Comparison of ENCODE assay signal across 12 cellular contexts in the genomic region with DNA sequence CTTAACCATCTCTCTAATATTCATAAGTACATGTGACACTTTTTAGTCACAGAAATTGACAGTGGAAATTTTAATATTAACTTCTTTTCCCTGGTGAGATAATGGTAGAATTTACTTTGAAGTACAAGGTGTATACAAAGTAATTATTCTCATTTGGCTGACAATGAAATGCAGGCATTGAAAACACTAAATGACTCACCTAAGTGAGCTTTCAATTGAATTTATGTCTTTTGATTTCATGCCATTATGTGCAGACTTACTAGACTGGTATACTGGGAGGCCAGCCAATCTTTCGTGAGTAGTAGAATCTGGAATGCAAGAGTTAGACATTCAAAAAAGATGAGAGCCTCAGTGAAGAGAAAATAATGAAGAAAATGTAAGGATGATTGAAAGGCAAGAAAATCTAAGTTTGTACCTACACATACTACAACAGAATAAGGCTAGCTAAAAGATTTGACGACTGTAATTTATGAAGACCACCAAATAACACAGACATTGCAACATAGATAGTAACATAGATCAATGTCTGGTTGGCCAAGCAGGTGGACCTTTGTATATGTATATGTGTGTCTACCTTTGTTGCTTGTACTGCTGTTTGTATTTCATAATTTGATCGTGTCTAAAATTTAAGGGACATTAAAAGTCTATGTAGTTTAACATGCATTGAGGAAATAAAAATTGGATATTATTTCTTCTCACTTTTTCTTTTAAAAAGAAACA.
DNase-seq lines count a peak whose midpoint lies in the region; ATAC-seq, FAIRE-seq and TF ChIP-seq lines count a peak whose summit lies in the region.
"Had no signal": no experiment of that assay in that cellular context is flagged by ENCODE, and none has a peak within 500 bp of the region (broad histone marks: within the 10 kb centered on the region; RNA-seq: fewer than 3 reads in every experiment).

No MANE protein-coding gene starts in this region.

- H3K4me3 Mint-ChIP-seq in naive thymus-derived CD4-positive, alpha-beta T cell = no peak overlapping the region
- H3K4me3 Mint-ChIP-seq: activated CD4-positive, alpha-beta T cell treated with anti-CD3 and anti-CD28 coated beads, Interleukin-2, amount 10 ng/mL, durations not matched to agents 7 days and 5 days had no signal

- TF ChIP-seq CTCF in foreskin fibroblast (IDR thresholded peaks at IDR 0.05; ENCODE audit: low read depth, low read length) = no peak

- no peak overlapping the region for H3K27ac ChIP-seq in naive thymus-derived CD4-positive, alpha-beta T cell (ENCODE audit: low read depth, low read length)
- H3K27ac ChIP-seq: BLaER1 treated with 17β-estradiol and CSF1 and Interleukin-3, amounts not matched to agents 10 nM and 100 nM had no signal

- H3K4me1 Mint-ChIP-seq in naive thymus-derived CD4-positive, alpha-beta T cell = peaks cover 0 to 28% (median 7%) of the 10 kb centered on the region in 7 donors

- H3K9me3 ChIP-seq in naive thymus-derived CD4-positive, alpha-beta T cell (ENCODE audit: control insufficient read depth in 2 of 3, low read length in 3 of 3) = no peaks in the 10 kb centered on the region
- H3K9me3 ChIP-seq: BLaER1 treated with 17β-estradiol and CSF1 and Interleukin-3, amounts not matched to agents 10 nM and 100 nM had no signal

- intact Hi-C loops in naive thymus-derived CD4-positive, alpha-beta T cell (cut with micrococcal nuclease) = no loop called here

- H3K4me3 ChIP-seq in foreskin fibroblast (ENCODE audit: low read depth in 1 of 2, low read length in 2 of 2) = no peak overlapping the region
- no peak overlapping the region for H3K4me3 ChIP-seq in naive thymus-derived CD4-positive, alpha-beta T cell (ENCODE audit: low read length)
- H3K4me3 ChIP-seq: BLaER1 treated with 17β-estradiol and CSF1 and Interleukin-3, amounts not matched to agents 10 nM and 100 nM; lung had no signal

- H3K27me3 ChIP-seq in naive thymus-derived CD4-positive, alpha-beta T cell (ENCODE audit: control insufficient read depth in 2 of 2, insufficient read depth in 2 of 2, low read length in 2 of 2) = no peaks in the 10 kb centered on the region
- H3K27me3 ChIP-seq: BLaER1 treated with 17β-estradiol and CSF1 and Interleukin-3, amounts not matched to agents 10 nM and 100 nM had no signal

- no peak for FAIRE-seq in urothelium cell line (lab: Jason Lieb, UNC)

- CTCF ChIA-PET in naive thymus-derived CD4-positive, alpha-beta T cell (lab: Charles Lee) = no interaction called here

- POLR2A ChIA-PET in naive thymus-derived CD4-positive, alpha-beta T cell (lab: Charles Lee) = no interaction called here

- H3K27me3 Mint-ChIP-seq in naive thymus-derived CD4-positive, alpha-beta T cell = no peaks in the 10 kb centered on the region
- H3K27me3 Mint-ChIP-seq: activated CD4-positive, alpha-beta T cell treated with anti-CD3 and anti-CD28 coated beads, Interleukin-2, amount 10 ng/mL, durations not matched to agents 7 days and 5 days had no signal

- H3K27ac Mint-ChIP-seq in naive thymus-derived CD4-positive, alpha-beta T cell = peak overlapping the region in 4 of 9 donors; percentile 5 to 44 (median 25)
- H3K27ac Mint-ChIP-seq: activated CD4-positive, alpha-beta T cell treated with anti-CD3 and anti-CD28 coated beads, Interleukin-2, amount 10 ng/mL, durations not matched to agents 7 days and 5 days had no signal

- DNase-seq in NCI-H748 (lab: John Stamatoyannopoulos, UW; ENCODE audit: unreplicated experiment) (peak; percentile 52), NCI-H748 treated with DMSO at 0.1 percent for 48 hours (lab: John Stamatoyannopoulos, UW) (no peak), foreskin fibroblast (peak; percentile 90 to 95), urothelium cell line (ENCODE audit: low spot score) (peak; percentile 51), NCI-H1694 treated with DMSO at 0.1 percent for 48 hours (lab: John Stamatoyannopoulos, UW) (no peak)
- DNase-seq in naive thymus-derived CD4-positive, alpha-beta T cell = no peak
- DNase-seq: activated CD4-positive, alpha-beta T cell treated with anti-CD3 and anti-CD28 coated beads, Interleukin-2, amount 10 ng/mL, durations not matched to agents 7 days and 5 days; NCI-H82 had no signal

- H3K9me3 Mint-ChIP-seq in naive thymus-derived CD4-positive, alpha-beta T cell = peaks cover 0 to 3% (median 0%) of the 10 kb centered on the region in 11 donors
- H3K9me3 Mint-ChIP-seq: activated CD4-positive, alpha-beta T cell treated with anti-CD3 and anti-CD28 coated beads, Interleukin-2, amount 10 ng/mL, durations not matched to agents 7 days and 5 days had no signal

- peaks cover 0 to 15% (median 0%) of the 10 kb centered on the region in 3 experiments for H3K36me3 ChIP-seq in naive thymus-derived CD4-positive, alpha-beta T cell (ENCODE audit: control insufficient read depth in 2 of 3, insufficient read depth in 3 of 3, low read length in 3 of 3)
- H3K36me3 ChIP-seq: BLaER1 treated with 17β-estradiol and CSF1 and Interleukin-3, amounts not matched to agents 10 nM and 100 nM had no signal

- no peaks in the 10 kb centered on the region for H3K4me1 ChIP-seq in naive thymus-derived CD4-positive, alpha-beta T cell (ENCODE audit: control insufficient read depth in 2 of 2, insufficient read depth in 2 of 2, low read length in 2 of 2)

- ATAC-seq in SK-N-SH treated with all-trans-retinoic acid at 6 μM for 48 hours = peak; percentile 80
- no peak for ATAC-seq in naive thymus-derived CD4-positive, alpha-beta T cell
- ATAC-seq in HG02840 (IDR thresholded peaks at IDR 0.05; ENCODE audit: low FRiP score, unreplicated experiment) = no peak

- H3K36me3 Mint-ChIP-seq in naive thymus-derived CD4-positive, alpha-beta T cell = peaks cover 27 to 56% (median 36%) of the 10 kb centered on the region in 5 donors

TF ChIP-seq in SK-N-SH treated with all-trans-retinoic acid at 6 μM for 48 hours, 23 proteins besides CTCF, POLR2A, EP300 and RAD21 (continues in another document):
- TF ChIP-seq ZNF8 (CRISPR knock-in tag; IDR thresholded peaks at IDR 0.05) (no peak; the same call in 1 of the 2 replicates), ZFP3 (CRISPR knock-in tag; IDR thresholded peaks at IDR 0.05) (no peak), ZFP30 (CRISPR knock-in tag; IDR thresholded peaks at IDR 0.05) (no peak), OSR1 (CRISPR knock-in tag; IDR thresholded peaks at IDR 0.05) (no peak), ARNTL (CRISPR knock-in tag; IDR thresholded peaks at IDR 0.05; ENCODE audit: borderline replicate concordance, low read depth) (no peak), ISL1 (CRISPR knock-in tag; IDR thresholded peaks at IDR 0.05) (peak; percentile 99), ESRRG (CRISPR knock-in tag; IDR thresholded peaks at IDR 0.05) (no peak), BACH2 (CRISPR knock-in tag; IDR thresholded peaks at IDR 0.05; ENCODE audit: borderline replicate concordance) (no peak), SNAI2 (CRISPR knock-in tag; IDR thresholded peaks at IDR 0.05) (0 out of 2 replicates have a peak, but pooled peaks have one; percentile 23)
- TF ChIP-seq, protein P1, sequence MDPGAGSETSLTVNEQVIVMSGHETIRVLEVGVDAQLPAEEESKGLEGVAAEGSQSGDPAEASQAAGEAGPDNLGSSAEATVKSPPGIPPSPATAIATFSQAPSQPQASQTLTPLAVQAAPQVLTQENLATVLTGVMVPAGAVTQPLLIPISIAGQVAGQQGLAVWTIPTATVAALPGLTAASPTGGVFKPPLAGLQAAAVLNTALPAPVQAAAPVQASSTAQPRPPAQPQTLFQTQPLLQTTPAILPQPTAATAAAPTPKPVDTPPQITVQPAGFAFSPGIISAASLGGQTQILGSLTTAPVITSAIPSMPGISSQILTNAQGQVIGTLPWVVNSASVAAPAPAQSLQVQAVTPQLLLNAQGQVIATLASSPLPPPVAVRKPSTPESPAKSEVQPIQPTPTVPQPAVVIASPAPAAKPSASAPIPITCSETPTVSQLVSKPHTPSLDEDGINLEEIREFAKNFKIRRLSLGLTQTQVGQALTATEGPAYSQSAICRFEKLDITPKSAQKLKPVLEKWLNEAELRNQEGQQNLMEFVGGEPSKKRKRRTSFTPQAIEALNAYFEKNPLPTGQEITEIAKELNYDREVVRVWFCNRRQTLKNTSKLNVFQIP (CRISPR knock-in tag; IDR thresholded peaks at IDR 0.05; ENCODE audit: borderline replicate concordance, low read depth) = peak; percentile 72; the same call in 1 of the 2 replicates
- TF ChIP-seq, protein P2, sequence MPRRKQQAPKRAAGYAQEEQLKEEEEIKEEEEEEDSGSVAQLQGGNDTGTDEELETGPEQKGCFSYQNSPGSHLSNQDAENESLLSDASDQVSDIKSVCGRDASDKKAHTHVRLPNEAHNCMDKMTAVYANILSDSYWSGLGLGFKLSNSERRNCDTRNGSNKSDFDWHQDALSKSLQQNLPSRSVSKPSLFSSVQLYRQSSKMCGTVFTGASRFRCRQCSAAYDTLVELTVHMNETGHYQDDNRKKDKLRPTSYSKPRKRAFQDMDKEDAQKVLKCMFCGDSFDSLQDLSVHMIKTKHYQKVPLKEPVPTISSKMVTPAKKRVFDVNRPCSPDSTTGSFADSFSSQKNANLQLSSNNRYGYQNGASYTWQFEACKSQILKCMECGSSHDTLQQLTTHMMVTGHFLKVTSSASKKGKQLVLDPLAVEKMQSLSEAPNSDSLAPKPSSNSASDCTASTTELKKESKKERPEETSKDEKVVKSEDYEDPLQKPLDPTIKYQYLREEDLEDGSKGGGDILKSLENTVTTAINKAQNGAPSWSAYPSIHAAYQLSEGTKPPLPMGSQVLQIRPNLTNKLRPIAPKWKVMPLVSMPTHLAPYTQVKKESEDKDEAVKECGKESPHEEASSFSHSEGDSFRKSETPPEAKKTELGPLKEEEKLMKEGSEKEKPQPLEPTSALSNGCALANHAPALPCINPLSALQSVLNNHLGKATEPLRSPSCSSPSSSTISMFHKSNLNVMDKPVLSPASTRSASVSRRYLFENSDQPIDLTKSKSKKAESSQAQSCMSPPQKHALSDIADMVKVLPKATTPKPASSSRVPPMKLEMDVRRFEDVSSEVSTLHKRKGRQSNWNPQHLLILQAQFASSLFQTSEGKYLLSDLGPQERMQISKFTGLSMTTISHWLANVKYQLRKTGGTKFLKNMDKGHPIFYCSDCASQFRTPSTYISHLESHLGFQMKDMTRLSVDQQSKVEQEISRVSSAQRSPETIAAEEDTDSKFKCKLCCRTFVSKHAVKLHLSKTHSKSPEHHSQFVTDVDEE (CRISPR knock-in tag; IDR thresholded peaks at IDR 0.05) = no peak
- TF ChIP-seq, protein P3, sequence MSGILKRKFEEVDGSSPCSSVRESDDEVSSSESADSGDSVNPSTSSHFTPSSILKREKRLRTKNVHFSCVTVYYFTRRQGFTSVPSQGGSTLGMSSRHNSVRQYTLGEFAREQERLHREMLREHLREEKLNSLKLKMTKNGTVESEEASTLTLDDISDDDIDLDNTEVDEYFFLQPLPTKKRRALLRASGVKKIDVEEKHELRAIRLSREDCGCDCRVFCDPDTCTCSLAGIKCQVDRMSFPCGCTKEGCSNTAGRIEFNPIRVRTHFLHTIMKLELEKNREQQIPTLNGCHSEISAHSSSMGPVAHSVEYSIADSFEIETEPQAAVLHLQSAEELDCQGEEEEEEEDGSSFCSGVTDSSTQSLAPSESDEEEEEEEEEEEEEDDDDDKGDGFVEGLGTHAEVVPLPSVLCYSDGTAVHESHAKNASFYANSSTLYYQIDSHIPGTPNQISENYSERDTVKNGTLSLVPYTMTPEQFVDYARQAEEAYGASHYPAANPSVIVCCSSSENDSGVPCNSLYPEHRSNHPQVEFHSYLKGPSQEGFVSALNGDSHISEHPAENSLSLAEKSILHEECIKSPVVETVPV (CRISPR knock-in tag; IDR thresholded peaks at IDR 0.05) = no peak

Comparison
In these comparisons a context has a peak if more than half of its experiments do, and no peak if none do; other contexts are left out.
1. DNase-seq: peak in NCI-H748 (single experiment), foreskin fibroblast (2 of 2) and urothelium cell line (single experiment); none in NCI-H748 treated with DMSO at 0.1 percent for 48 hours (single experiment), naive thymus-derived CD4-positive, alpha-beta T cell (0 of 9) and NCI-H1694 treated with DMSO at 0.1 percent for 48 hours (single experiment).